In genomic region chr2:1136071-1136470, GRCh38 we compare ENCODE assay signal across 13 cellular contexts.
A peak's percentile ranks its signal among the peaks of the same experiment; 100 is the strongest.
DNase-seq lines count a peak whose midpoint lies in the region; ATAC-seq, FAIRE-seq and TF ChIP-seq lines count a peak whose summit lies in the region.
"Had no signal": no experiment of that assay in that cellular context is flagged by ENCODE, and none has a peak within 500 bp of the region (broad histone marks: within the 10 kb centered on the region; RNA-seq: fewer than 3 reads in every experiment).

No MANE protein-coding gene starts in this region.

- no peaks in the 10 kb centered on the region for H4K20me1 ChIP-seq in K562 (replicated peaks; ENCODE audit: control insufficient read depth, insufficient read depth, low read length)

- no peak overlapping the region for H2AFZ ChIP-seq in K562 (ENCODE audit: low read depth, low read length)

- no peaks in the 10 kb centered on the region for H3K36me3 Mint-ChIP-seq in neural crest cell (ENCODE audit: low read depth)
- no peaks in the 10 kb centered on the region for H3K36me3 Mint-ChIP-seq in activated CD8-positive, alpha-beta memory T cell treated with anti-CD3 and anti-CD28 coated beads, Interleukin-2, amount 10 ng/mL, durations not matched to agents 7 days and 5 days

- TF ChIP-seq EP300 in K562 (IDR thresholded peaks at IDR 0.05; ENCODE audit: low read length) = no peak

- DNase-seq in NCI-H187 treated with DMSO at 0.1 percent for 48 hours (lab: John Stamatoyannopoulos, UW) = peak; percentile 35
- DNase-seq in NCI-H187 (lab: John Stamatoyannopoulos, UW) = no peak
- peak; percentile 1 for DNase-seq in M059J (ENCODE audit: low read depth)
- peak in 3 of 4 experiments; percentile 4 to 15 (median 11) for DNase-seq in K562 (ENCODE audit: extremely low read depth in 1 of 4, low spot score in 3 of 4)
- no peak for DNase-seq in neural crest cell (ENCODE audit: low read depth, low spot score)
- DNase-seq in activated CD8-positive, alpha-beta memory T cell treated with anti-CD3 and anti-CD28 coated beads, Interleukin-2, amount 10 ng/mL, durations not matched to agents 7 days and 5 days = no peak
- DNase-seq in NCI-H82 treated with DMSO at 0.1 percent for 48 hours (lab: John Stamatoyannopoulos, UW; ENCODE audit: unreplicated experiment) = no peak
- DNase-seq in mucosa of gallbladder (ENCODE audit: low spot score) = no peak
- DNase-seq: colonic mucosa; hypothalamus; naive thymus-derived CD8-positive, alpha-beta T cell; stimulated activated CD4-positive, alpha-beta T cell treated with anti-CD3 and anti-CD28 coated beads, Interleukin-4, amount 100 ng/mL, for 1 hour; tibial artery had no signal

- no peak for TF ChIP-seq POLR2A in K562 (conservative IDR thresholded peaks at IDR 0.05)

- TF ChIP-seq RAD21 in K562 (CRISPR knock-in tag; conservative IDR thresholded peaks at IDR 0.05 in 1 of 2, IDR thresholded peaks at IDR 0.05 in 1 of 2) = 0 out of 4 replicates have a peak, but pooled peaks of 1 of the 2 experiments have one; percentile 4

- H3K4me1 ChIP-seq in K562 (replicated peaks in 1 of 2; ENCODE audit: control insufficient read depth in 2 of 2, insufficient read depth in 2 of 2, low read length in 2 of 2) = 0 out of 5 replicates have a peak, but pooled peaks cover 0 to 3% of the 10 kb centered on the region in 2 experiments
- H3K4me1 ChIP-seq: colonic mucosa, tibial artery had no signal

- BruUV-seq in K562 (replicated peaks; lab: Mats Ljungman, UMichigan) = no TSS peak

- H3K4me3 ChIP-seq in K562 = no peak overlapping the region
- H3K4me3 ChIP-seq: colonic mucosa, tibial artery had no signal

- intact Hi-C loops in K562 (cut with micrococcal nuclease) = loop anchor here (5.0 kb wide), 1 partner anchor 184 kb away; the partner anchor contains the start of gene SNTG2

- peak in 2 of 3 experiments; percentile 17 to 19; a peak in 1 of 6 replicates for TF ChIP-seq CTCF in K562 (IDR thresholded peaks at IDR 0.05 in 2 of 3, conservative IDR thresholded peaks at IDR 0.05 in 1 of 3; ENCODE audit: insufficient read depth in 2 of 3, low read depth in 1 of 3, low read length in 3 of 3)
- TF ChIP-seq CTCF in neural crest cell (conservative IDR thresholded peaks at IDR 0.05) = peak; percentile 61

- H3K27ac ChIP-seq in K562 (ENCODE audit: extremely low read depth, low read depth, low read length) = no peak overlapping the region
- H3K27ac ChIP-seq: colonic mucosa, tibial artery had no signal

- no peaks in the 10 kb centered on the region for H3K9me3 ChIP-seq in K562 (replicated peaks; ENCODE audit: control insufficient read depth, insufficient read depth, low read depth, low read length)
- H3K9me3 ChIP-seq: colonic mucosa, tibial artery had no signal

- FAIRE-seq in K562 (lab: Jason Lieb, UNC) = no peak

- H3K4me3 Mint-ChIP-seq in neural crest cell = no peak overlapping the region
- H3K4me3 Mint-ChIP-seq in activated CD8-positive, alpha-beta memory T cell treated with anti-CD3 and anti-CD28 coated beads, Interleukin-2, amount 10 ng/mL, durations not matched to agents 7 days and 5 days = no peak overlapping the region
- H3K4me3 Mint-ChIP-seq: naive thymus-derived CD8-positive, alpha-beta T cell had no signal

- ATAC-seq in K562 = peak; percentile 53; the same call in 2 of the 3 replicates
- ATAC-seq in activated CD8-positive, alpha-beta memory T cell treated with anti-CD3 and anti-CD28 coated beads, Interleukin-2, amount 10 ng/mL, durations not matched to agents 7 days and 5 days = no peak
- ATAC-seq: naive thymus-derived CD8-positive, alpha-beta T cell had no signal

- no peaks in the 10 kb centered on the region for H3K36me3 ChIP-seq in K562 (ENCODE audit: control insufficient read depth, insufficient read depth, low read length)
- H3K36me3 ChIP-seq: colonic mucosa, tibial artery had no signal

- CTCF ChIA-PET in K562 (lab: Yijun Ruan, JAX; ENCODE audit: low intra/inter-chr PET ratio) = no interaction called here
- CTCF ChIA-PET in activated CD8-positive, alpha-beta memory T cell treated with anti-CD3 and anti-CD28 coated beads, Interleukin-2, amount 10 ng/mL, durations not matched to agents 7 days and 5 days (lab: Charles Lee) = no interaction called here

- WGBS in K562 (ENCODE audit: insufficient coverage, low coverage, missing lambda C conversion rate) = 1% methylated on average over 5 of the region's 7 CpGs

- no peaks in the 10 kb centered on the region for H3K27me3 Mint-ChIP-seq in neural crest cell (ENCODE audit: low read depth)
- H3K27me3 Mint-ChIP-seq in activated CD8-positive, alpha-beta memory T cell treated with anti-CD3 and anti-CD28 coated beads, Interleukin-2, amount 10 ng/mL, durations not matched to agents 7 days and 5 days = no peaks in the 10 kb centered on the region

- no peaks in the 10 kb centered on the region for H3K79me2 ChIP-seq in K562 (ENCODE audit: control insufficient read depth, insufficient read depth, low read length)

- H3K9ac ChIP-seq in K562 (ENCODE audit: insufficient read depth in 1 of 2, low read depth in 2 of 2, low read length in 2 of 2) = no peak overlapping the region

- peaks cover 0 to 5% of the 10 kb centered on the region in 2 experiments; a peak in 2 of 5 replicates for H3K27me3 ChIP-seq in K562 (ENCODE audit: control insufficient read depth in 2 of 2, insufficient read depth in 2 of 2, low read length in 2 of 2)
- H3K27me3 ChIP-seq: colonic mucosa, tibial artery had no signal

- H3K9me3 Mint-ChIP-seq in neural crest cell = no peaks in the 10 kb centered on the region
- no peaks in the 10 kb centered on the region for H3K9me3 Mint-ChIP-seq in activated CD8-positive, alpha-beta memory T cell treated with anti-CD3 and anti-CD28 coated beads, Interleukin-2, amount 10 ng/mL, durations not matched to agents 7 days and 5 days (ENCODE audit: low read depth)
- H3K9me3 Mint-ChIP-seq: naive thymus-derived CD8-positive, alpha-beta T cell had no signal

- no peak overlapping the region for H3K4me2 ChIP-seq in K562 (ENCODE audit: insufficient read depth, low read length)

- in situ Hi-C loops in K562 (cut with MboI) = no loop called here

- peaks cover 4% of the 10 kb centered on the region for H3K4me1 Mint-ChIP-seq in neural crest cell
- H3K4me1 Mint-ChIP-seq in activated CD8-positive, alpha-beta memory T cell treated with anti-CD3 and anti-CD28 coated beads, Interleukin-2, amount 10 ng/mL, durations not matched to agents 7 days and 5 days = peaks cover 4% of the 10 kb centered on the region

- H3K27ac Mint-ChIP-seq in neural crest cell (ENCODE audit: unreplicated experiment) = no peak overlapping the region
- no peak overlapping the region for H3K27ac Mint-ChIP-seq in activated CD8-positive, alpha-beta memory T cell treated with anti-CD3 and anti-CD28 coated beads, Interleukin-2, amount 10 ng/mL, durations not matched to agents 7 days and 5 days

- H3K9me1 ChIP-seq in K562 (ENCODE audit: control insufficient read depth, insufficient read depth, low read length) = no peaks in the 10 kb centered on the region

- POLR2A ChIA-PET in K562 (lab: Yijun Ruan, JAX) = no interaction called here

TF ChIP-seq in K562, 482 proteins besides CTCF, POLR2A, EP300 and RAD21:
- TF ChIP-seq ZFP30 (CRISPR knock-in tag; IDR thresholded peaks at IDR 0.05; ENCODE audit: borderline replicate concordance) = no peak
- no peak for TF ChIP-seq SRSF7 (optimal IDR thresholded peaks at IDR 0.05; ENCODE audit: low read depth, low read length)
- no peak for TF ChIP-seq CBX8 (IDR thresholded peaks at IDR 0.05; ENCODE audit: borderline replicate concordance, extremely low read depth, low read depth, low read length, poor library complexity, severe bottlenecking)
- TF ChIP-seq, protein P1, sequence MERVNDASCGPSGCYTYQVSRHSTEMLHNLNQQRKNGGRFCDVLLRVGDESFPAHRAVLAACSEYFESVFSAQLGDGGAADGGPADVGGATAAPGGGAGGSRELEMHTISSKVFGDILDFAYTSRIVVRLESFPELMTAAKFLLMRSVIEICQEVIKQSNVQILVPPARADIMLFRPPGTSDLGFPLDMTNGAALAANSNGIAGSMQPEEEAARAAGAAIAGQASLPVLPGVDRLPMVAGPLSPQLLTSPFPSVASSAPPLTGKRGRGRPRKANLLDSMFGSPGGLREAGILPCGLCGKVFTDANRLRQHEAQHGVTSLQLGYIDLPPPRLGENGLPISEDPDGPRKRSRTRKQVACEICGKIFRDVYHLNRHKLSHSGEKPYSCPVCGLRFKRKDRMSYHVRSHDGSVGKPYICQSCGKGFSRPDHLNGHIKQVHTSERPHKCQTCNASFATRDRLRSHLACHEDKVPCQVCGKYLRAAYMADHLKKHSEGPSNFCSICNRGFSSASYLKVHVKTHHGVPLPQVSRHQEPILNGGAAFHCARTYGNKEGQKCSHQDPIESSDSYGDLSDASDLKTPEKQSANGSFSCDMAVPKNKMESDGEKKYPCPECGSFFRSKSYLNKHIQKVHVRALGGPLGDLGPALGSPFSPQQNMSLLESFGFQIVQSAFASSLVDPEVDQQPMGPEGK (CRISPR knock-in tag; IDR thresholded peaks at IDR 0.05; ENCODE audit: borderline replicate concordance) = no peak
- TF ChIP-seq CBFA2T3 (IDR thresholded peaks at IDR 0.05) = no peak
- TF ChIP-seq COPS2 (conservative IDR thresholded peaks at IDR 0.05) = no peak
- TF ChIP-seq, protein P2, sequence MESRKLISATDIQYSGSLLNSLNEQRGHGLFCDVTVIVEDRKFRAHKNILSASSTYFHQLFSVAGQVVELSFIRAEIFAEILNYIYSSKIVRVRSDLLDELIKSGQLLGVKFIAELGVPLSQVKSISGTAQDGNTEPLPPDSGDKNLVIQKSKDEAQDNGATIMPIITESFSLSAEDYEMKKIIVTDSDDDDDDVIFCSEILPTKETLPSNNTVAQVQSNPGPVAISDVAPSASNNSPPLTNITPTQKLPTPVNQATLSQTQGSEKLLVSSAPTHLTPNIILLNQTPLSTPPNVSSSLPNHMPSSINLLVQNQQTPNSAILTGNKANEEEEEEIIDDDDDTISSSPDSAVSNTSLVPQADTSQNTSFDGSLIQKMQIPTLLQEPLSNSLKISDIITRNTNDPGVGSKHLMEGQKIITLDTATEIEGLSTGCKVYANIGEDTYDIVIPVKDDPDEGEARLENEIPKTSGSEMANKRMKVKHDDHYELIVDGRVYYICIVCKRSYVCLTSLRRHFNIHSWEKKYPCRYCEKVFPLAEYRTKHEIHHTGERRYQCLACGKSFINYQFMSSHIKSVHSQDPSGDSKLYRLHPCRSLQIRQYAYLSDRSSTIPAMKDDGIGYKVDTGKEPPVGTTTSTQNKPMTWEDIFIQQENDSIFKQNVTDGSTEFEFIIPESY (CRISPR knock-in tag; IDR thresholded peaks at IDR 0.05) = no peak
- no peak for TF ChIP-seq LCOR (CRISPR knock-in tag; IDR thresholded peaks at IDR 0.05)

Comparison
In these comparisons a context has a peak if more than half of its experiments do, and no peak if none do; other contexts are left out.
1. DNase-seq: peak in NCI-H187 treated with DMSO at 0.1 percent for 48 hours (single experiment), M059J (single experiment) and K562 (3 of 4); none in NCI-H187 (0 of 2), neural crest cell (single experiment), activated CD8-positive, alpha-beta memory T cell treated with anti-CD3 and anti-CD28 coated beads, Interleukin-2, amount 10 ng/mL, durations not matched to agents 7 days and 5 days (single experiment), NCI-H82 treated with DMSO at 0.1 percent for 48 hours (single experiment) and mucosa of gallbladder (single experiment).